ENCODE assay signal across 14 cellular contexts in genomic region chr1:203906932-203907331, GRCh38. TPM values are rescaled to one million over a fixed set of nuclear protein-coding genes. Genes with fewer than 3 reads are reported as not detected.
DNase-seq lines count a peak whose midpoint lies in the region; ATAC-seq and TF ChIP-seq lines count a peak whose summit lies in the region.
"Had no signal": no experiment of that assay in that cellular context is flagged by ENCODE, and none has a peak within 500 bp of the region (broad histone marks: within the 10 kb centered on the region; RNA-seq: fewer than 3 reads in every experiment).

No MANE protein-coding gene starts in this region.

- 52 to 74% methylated on average over 2 of the region's 2 CpGs for WGBS in lung, 2 donors

- H3K9me3 Mint-ChIP-seq in immature natural killer cell = no peaks in the 10 kb centered on the region
- no peaks in the 10 kb centered on the region for H3K9me3 Mint-ChIP-seq in activated CD8-positive, alpha-beta T cell treated with anti-CD3 and anti-CD28 coated beads for 36 hours
- H3K9me3 Mint-ChIP-seq: effector memory CD8-positive, alpha-beta T cell; stimulated activated naive CD8-positive, alpha-beta T cell treated with anti-CD3 and anti-CD28 coated beads, Interleukin-15, Interleukin-2, amounts not matched to agents 100 ng/mL and 50 ng/mL, for 24 hours had no signal

- TF ChIP-seq CTCF in Loucy (conservative IDR thresholded peaks at IDR 0.05; ENCODE audit: low read length) (no peak), brain microvascular endothelial cell (IDR thresholded peaks at IDR 0.05; ENCODE audit: low read depth, low read length, missing control alignments) (no peak), lung (IDR thresholded peaks at IDR 0.05; ENCODE audit: control extremely low read depth, extremely low read depth) (no peak)
- no peak for TF ChIP-seq CTCF in activated CD8-positive, alpha-beta T cell treated with anti-CD3 and anti-CD28 coated beads for 36 hours (IDR thresholded peaks at IDR 0.05)

- peaks cover 0 to 4% (median 2%) of the 10 kb centered on the region in 3 donors for H3K27me3 Mint-ChIP-seq in immature natural killer cell (ENCODE audit: low read depth in 3 of 3)
- H3K27me3 Mint-ChIP-seq in activated CD8-positive, alpha-beta T cell treated with anti-CD3 and anti-CD28 coated beads for 36 hours = peaks cover 2% of the 10 kb centered on the region

- H3F3A ChIP-seq in Loucy (ENCODE audit: low read depth) = 0 out of 2 replicates have a peak, but pooled peaks cover 3% of the 10 kb centered on the region

- DNase-seq in AG08396 (ENCODE audit: low spot score) (peak; percentile 91), brain microvascular endothelial cell (peak; percentile 88), lung (ENCODE audit: low spot score) (no peak), NCI-H2081 (lab: John Stamatoyannopoulos, UW) (no peak), GF-D8 (lab: John Stamatoyannopoulos, UW) (no peak), immature natural killer cell (no peak)
- no peak for DNase-seq in activated CD8-positive, alpha-beta T cell treated with anti-CD3 and anti-CD28 coated beads for 36 hours
- DNase-seq: activated effector memory CD4-positive, alpha-beta T cell treated with Interleukin-2 at 50 U/mL for 16 hours; effector memory CD8-positive, alpha-beta T cell; lower lobe of right lung; NCI-H526 had no signal

- no peaks in the 10 kb centered on the region for H3K9me2 ChIP-seq in Loucy (replicated peaks; ENCODE audit: low read depth, low read length)

- POLR2A ChIA-PET in activated CD8-positive, alpha-beta T cell treated with anti-CD3 and anti-CD28 coated beads for 36 hours (lab: Charles Lee) = no interaction called here

- intact Hi-C loops in activated CD8-positive, alpha-beta T cell treated with anti-CD3 and anti-CD28 coated beads for 36 hours (cut with micrococcal nuclease) = no loop called here

- no peaks in the 10 kb centered on the region for H3K4me1 Mint-ChIP-seq in immature natural killer cell
- H3K4me1 Mint-ChIP-seq in activated CD8-positive, alpha-beta T cell treated with anti-CD3 and anti-CD28 coated beads for 36 hours (ENCODE audit: low read depth) = no peaks in the 10 kb centered on the region

- H2AFZ ChIP-seq in Loucy (ENCODE audit: low read length) = no peak overlapping the region

- H3K4me1 ChIP-seq in Loucy (ENCODE audit: insufficient read depth, low read length, poor library complexity, severe bottlenecking) (peaks cover 12% of the 10 kb centered on the region), lung (ENCODE audit: control insufficient read depth in 2 of 2, insufficient read depth in 2 of 2, low read length in 2 of 2) (no peaks in the 10 kb centered on the region)
- H3K4me1 ChIP-seq: lower lobe of right lung had no signal

- H3K27ac ChIP-seq in brain microvascular endothelial cell (peak overlapping the region; percentile 37), lung (ENCODE audit: low read depth in 1 of 2, low read length in 1 of 2) (no peak overlapping the region)
- H3K27ac ChIP-seq: lower lobe of right lung, skin epidermis had no signal

- H3K9me3 ChIP-seq in Loucy (ENCODE audit: insufficient read depth, low read depth, low read length) (no peaks in the 10 kb centered on the region), lung (ENCODE audit: control insufficient read depth in 2 of 2, insufficient read depth in 1 of 2, low read length in 1 of 2) (no peaks in the 10 kb centered on the region)
- H3K9me3 ChIP-seq: lower lobe of right lung had no signal

- H3K9ac ChIP-seq in Loucy (ENCODE audit: low read depth, low read length, poor library complexity, severe bottlenecking) = no peak overlapping the region

- no peaks in the 10 kb centered on the region for H3K79me2 ChIP-seq in Loucy (ENCODE audit: insufficient read depth, low read length)

- no peaks in the 10 kb centered on the region for H4K20me1 ChIP-seq in Loucy (ENCODE audit: insufficient read depth, low read length, poor library complexity, severe bottlenecking)

- ATAC-seq in lung (ENCODE audit: insufficient read depth, low FRiP score) = peak; percentile 87
- no peak for ATAC-seq in activated CD8-positive, alpha-beta T cell treated with anti-CD3 and anti-CD28 coated beads for 36 hours
- ATAC-seq: effector memory CD8-positive, alpha-beta T cell; lower lobe of right lung had no signal

- peak overlapping the region; percentile 41 for H3K4me2 ChIP-seq in Loucy (ENCODE audit: low read depth, low read length, poor library complexity, severe bottlenecking)

- H3K27ac Mint-ChIP-seq in immature natural killer cell = no peak overlapping the region
- no peak overlapping the region for H3K27ac Mint-ChIP-seq in activated CD8-positive, alpha-beta T cell treated with anti-CD3 and anti-CD28 coated beads for 36 hours
- H3K27ac Mint-ChIP-seq: effector memory CD8-positive, alpha-beta T cell; stimulated activated naive CD8-positive, alpha-beta T cell treated with anti-CD3 and anti-CD28 coated beads, Interleukin-15, Interleukin-2, amounts not matched to agents 100 ng/mL and 50 ng/mL, for 24 hours had no signal

- CTCF ChIA-PET in activated CD8-positive, alpha-beta T cell treated with anti-CD3 and anti-CD28 coated beads for 36 hours (lab: Charles Lee) = no interaction called here

- no peak overlapping the region for H3K4me3 Mint-ChIP-seq in immature natural killer cell
- no peak overlapping the region for H3K4me3 Mint-ChIP-seq in activated CD8-positive, alpha-beta T cell treated with anti-CD3 and anti-CD28 coated beads for 36 hours
- H3K4me3 Mint-ChIP-seq: effector memory CD8-positive, alpha-beta T cell; stimulated activated naive CD8-positive, alpha-beta T cell treated with anti-CD3 and anti-CD28 coated beads, Interleukin-15, Interleukin-2, amounts not matched to agents 100 ng/mL and 50 ng/mL, for 24 hours had no signal

- in situ Hi-C loops in brain microvascular endothelial cell (cut with HindIII; ENCODE audit: low pct_ligation_motif_present, low sequenced_read_pairs) = no loop called here

- H3K4me3 ChIP-seq in Loucy (ENCODE audit: low read length, poor library complexity, severe bottlenecking) = no peak overlapping the region
- no peak overlapping the region for H3K4me3 ChIP-seq in brain microvascular endothelial cell (ENCODE audit: low read depth, low read length)
- H3K4me3 ChIP-seq in lung = no peak overlapping the region
- H3K4me3 ChIP-seq: lower lobe of right lung, skin epidermis had no signal

- H3K36me3 ChIP-seq in Loucy (ENCODE audit: insufficient read depth, low read length) (no peaks in the 10 kb centered on the region), brain microvascular endothelial cell (replicated peaks) (no peaks in the 10 kb centered on the region), lung (ENCODE audit: control insufficient read depth in 2 of 2, insufficient read depth in 2 of 2, low read length in 2 of 2) (no peaks in the 10 kb centered on the region)
- H3K36me3 ChIP-seq: lower lobe of right lung had no signal

- H3K36me3 Mint-ChIP-seq in immature natural killer cell = no peaks in the 10 kb centered on the region
- no peaks in the 10 kb centered on the region for H3K36me3 Mint-ChIP-seq in activated CD8-positive, alpha-beta T cell treated with anti-CD3 and anti-CD28 coated beads for 36 hours (ENCODE audit: low read depth)

- H3K27me3 ChIP-seq in Loucy (ENCODE audit: insufficient read depth, low read length, poor library complexity, severe bottlenecking) (no peaks in the 10 kb centered on the region), brain microvascular endothelial cell (replicated peaks) (no peaks in the 10 kb centered on the region), lung (ENCODE audit: control insufficient read depth, insufficient read depth) (no peaks in the 10 kb centered on the region)

RNA-seq across cellular contexts. Expression of gene SNRPE, which starts 45.5 kb away (rescaled TPM):
- total RNA-seq in lung = 10 to 100 TPM; 43.4 to 71.7 TPM
- 100 to 1,000 TPM in 1 of 2 donors, 10 to 100 TPM in 1; 98.2 to 109 TPM for polyA plus RNA-seq in lung
- 100 to 1,000 TPM; 169 to 229 (median 192) TPM for polyA plus RNA-seq in immature natural killer cell
- total RNA-seq in activated CD8-positive, alpha-beta T cell treated with anti-CD3 and anti-CD28 coated beads for 36 hours = 100 to 1,000 TPM; 344 to 373 TPM

Comparison
In these comparisons a context has a peak if more than half of its experiments do, and no peak if none do; other contexts are left out.
1. DNase-seq: peak in AG08396 (single experiment) and brain microvascular endothelial cell (single experiment); none in lung (single experiment), NCI-H2081 (0 of 2), GF-D8 (single experiment), immature natural killer cell (0 of 3) and activated CD8-positive, alpha-beta T cell treated with anti-CD3 and anti-CD28 coated beads for 36 hours (single experiment).
2. RNA of gene SNRPE, which starts 45.5 kb away (total RNA-seq): 344 to 373 TPM in activated CD8-positive, alpha-beta T cell treated with anti-CD3 and anti-CD28 coated beads for 36 hours; 43.4 to 71.7 TPM in lung; every median in the first group is over 4 times any median in the second.